8 cellular contexts compared by ENCODE assay signal in the genomic region with DNA sequence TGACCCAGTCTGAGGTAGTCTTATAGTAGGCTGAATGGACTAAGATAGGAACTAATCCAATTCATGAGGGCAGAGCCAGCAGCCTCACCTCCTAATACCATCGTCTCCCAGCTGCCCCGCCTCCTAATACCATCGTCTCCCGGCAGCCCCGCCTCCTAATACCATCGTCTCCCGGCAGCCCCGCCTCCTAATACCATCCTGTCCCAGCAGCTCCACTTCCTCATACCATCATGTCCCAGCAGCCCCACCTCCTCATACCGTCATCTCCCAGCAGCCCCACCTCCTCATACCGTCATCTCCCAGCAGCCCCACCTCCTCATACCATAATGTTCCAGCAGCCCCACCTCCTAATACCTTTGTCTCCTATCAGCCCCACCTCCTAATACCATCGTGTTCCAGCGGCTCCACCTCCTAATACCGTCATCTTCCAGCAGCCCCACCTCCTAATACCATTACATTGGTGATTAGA. TPM values are rescaled to one million over a fixed set of nuclear protein-coding genes. Genes with fewer than 3 reads are reported as not detected.
DNase-seq lines count a peak whose midpoint lies in the region; ATAC-seq, FAIRE-seq and TF ChIP-seq lines count a peak whose summit lies in the region.

No MANE protein-coding gene starts in this region.

- no peak overlapping the region for H3K18ac ChIP-seq in IMR-90 (ENCODE audit: low read depth, low read length)
- no peak overlapping the region for H3K18ac ChIP-seq in H1 (ENCODE audit: extremely low read depth, low read length)

- no peak overlapping the region for H2BK20ac ChIP-seq in IMR-90 (ENCODE audit: low read depth, low read length)
- no peak overlapping the region for H2BK20ac ChIP-seq in H1 (ENCODE audit: low read length)

- H3K36me3 ChIP-seq in IMR-90 (ENCODE audit: control insufficient read depth, insufficient read depth, low read length) = no peaks in the 10 kb centered on the region
- no peaks in the 10 kb centered on the region for H3K36me3 ChIP-seq in H1 (ENCODE audit: control insufficient read depth in 2 of 4, insufficient read depth in 4 of 4, low read length in 3 of 4)
- H3K36me3 ChIP-seq in suprapubic skin = no peaks in the 10 kb centered on the region

- H3K4me3 Mint-ChIP-seq in activated CD4-positive, alpha-beta T cell treated with anti-CD3 and anti-CD28 coated beads, Interleukin-2, amount 10 ng/mL, durations not matched to agents 7 days and 5 days = no peak overlapping the region
- H3K4me3 Mint-ChIP-seq in nephron = peak overlapping the region; percentile 65 to 79 (median 74)

- peaks cover 2% of the 10 kb centered on the region for H3K23me2 ChIP-seq in H1 (ENCODE audit: low read depth, low read length)

- H3K27ac Mint-ChIP-seq in activated CD4-positive, alpha-beta T cell treated with anti-CD3 and anti-CD28 coated beads, Interleukin-2, amount 10 ng/mL, durations not matched to agents 7 days and 5 days = no peak overlapping the region
- H3K27ac Mint-ChIP-seq in nephron = peak overlapping the region in 2 of 3 experiments; percentile 33 to 41

- peak; percentile 86 for FAIRE-seq in H1 (lab: Jason Lieb, UNC)

- H4K91ac ChIP-seq in IMR-90 (ENCODE audit: insufficient read depth, low read depth, low read length) = no peak overlapping the region
- no peak overlapping the region for H4K91ac ChIP-seq in H1 (replicated peaks; ENCODE audit: insufficient read length, low read length)

- H3K23ac ChIP-seq in IMR-90 (ENCODE audit: low read depth, low read length) (no peak overlapping the region), H1 (ENCODE audit: insufficient read length) (no peak overlapping the region)

- H3K4me1 ChIP-seq in IMR-90 (ENCODE audit: control insufficient read depth, insufficient read depth, low read length) (peaks cover 3% of the 10 kb centered on the region; the same call in 1 of the 2 replicates), H1 (replicated peaks in 1 of 4; ENCODE audit: control insufficient read depth in 3 of 4, insufficient read depth in 4 of 4, low read length in 3 of 4) (peaks cover 0 to 9% (median 5%) of the 10 kb centered on the region in 4 experiments; a peak in 4 of 7 replicates), suprapubic skin (peaks cover 41% of the 10 kb centered on the region)

- no peak overlapping the region for H2BK120ac ChIP-seq in IMR-90 (ENCODE audit: low read depth, low read length)
- H2BK120ac ChIP-seq in H1 (replicated peaks; ENCODE audit: low read depth, low read length) = no peak overlapping the region

- H2AFZ ChIP-seq in IMR-90 (replicated peaks; ENCODE audit: low read length, poor library complexity) (peak overlapping the region; percentile 70), H1 (ENCODE audit: low read length) (0 out of 2 replicates have a peak overlapping the region, but pooled peaks have one; percentile 6)

- H3K56ac ChIP-seq in IMR-90 (ENCODE audit: extremely low read depth, insufficient read depth, low read length) (no peak overlapping the region), H1 (replicated peaks; ENCODE audit: insufficient read length, low read depth, low read length) (no peak overlapping the region)

- ATAC-seq in GM18499 (IDR thresholded peaks at IDR 0.05; ENCODE audit: insufficient read depth, unreplicated experiment) (peak; percentile 27), IMR-90 (ENCODE audit: low read depth) (peak; percentile 39), HG03571 (IDR thresholded peaks at IDR 0.05; ENCODE audit: unreplicated experiment) (no peak)

- dilution Hi-C loops in IMR-90 (cut with HindIII; ENCODE audit: low sequenced_read_pairs, unreplicated experiment) = no loop called here

- peaks cover 25% of the 10 kb centered on the region for H4K20me1 ChIP-seq in IMR-90 (ENCODE audit: insufficient read depth, low read length)
- H4K20me1 ChIP-seq in H1 (replicated peaks in 1 of 2; ENCODE audit: control insufficient read depth in 1 of 2, insufficient read depth in 2 of 2, low read length in 2 of 2) = peaks cover 13 to 15% of the 10 kb centered on the region in 2 experiments

- H3K4me2 ChIP-seq in IMR-90 (ENCODE audit: low read depth, low read length) (peak overlapping the region; percentile 41; the same call in 1 of the 2 replicates), H1 (ENCODE audit: insufficient read depth in 1 of 2, low read depth in 2 of 2, low read length in 2 of 2) (peak overlapping the region in 1 of 2 experiments; percentile 26; a peak in 2 of 4 replicates)

- H3K9ac ChIP-seq in IMR-90 (ENCODE audit: low read depth, low read length) (no peak overlapping the region), H1 (replicated peaks in 1 of 4; ENCODE audit: extremely low read depth in 1 of 4, low read depth in 3 of 4, low read length in 3 of 4) (no peak overlapping the region)

- in situ Hi-C loops in IMR-90 (cut with MboI; ENCODE audit: low sequenced_read_pairs) = no loop called here

- H2AK5ac ChIP-seq in IMR-90 (ENCODE audit: low read depth, low read length) = no peak overlapping the region
- no peak overlapping the region for H2AK5ac ChIP-seq in H1 (ENCODE audit: low read depth, low read length)

- H3K79me1 ChIP-seq in IMR-90 (ENCODE audit: low read depth in 1 of 2, low read length in 2 of 2) = peaks cover 5 to 6% of the 10 kb centered on the region in 2 experiments; a peak in 2 of 4 replicates
- no peaks in the 10 kb centered on the region for H3K79me1 ChIP-seq in H1 (ENCODE audit: low read depth, low read length)

- H3K14ac ChIP-seq in IMR-90 (replicated peaks; ENCODE audit: low read depth, low read length) (no peak overlapping the region), H1 (ENCODE audit: insufficient read length) (no peak overlapping the region)

- H3K9me1 ChIP-seq in IMR-90 (ENCODE audit: insufficient read depth, low read length) = peaks cover 6% of the 10 kb centered on the region

- no peaks in the 10 kb centered on the region for H3K9me3 ChIP-seq in IMR-90 (ENCODE audit: control insufficient read depth, insufficient read depth, low read length)
- H3K9me3 ChIP-seq in H1 (ENCODE audit: insufficient read depth in 2 of 2, low read depth in 1 of 2, low read length in 1 of 2) = no peaks in the 10 kb centered on the region
- no peaks in the 10 kb centered on the region for H3K9me3 ChIP-seq in suprapubic skin

- no peaks in the 10 kb centered on the region for H3K9me3 Mint-ChIP-seq in activated CD4-positive, alpha-beta T cell treated with anti-CD3 and anti-CD28 coated beads, Interleukin-2, amount 10 ng/mL, durations not matched to agents 7 days and 5 days
- no peaks in the 10 kb centered on the region for H3K9me3 Mint-ChIP-seq in nephron

- H3K27ac ChIP-seq in IMR-90 (ENCODE audit: insufficient read depth, low read length) (no peak overlapping the region), H1 (ENCODE audit: low read depth, low read length) (no peak overlapping the region), suprapubic skin (peak overlapping the region; percentile 53)

- DNase-seq in IMR-90 (peak; percentile 61), H1 (ENCODE audit: low read depth in 1 of 2, low spot score in 2 of 2) (peak; percentile 69 to 73), suprapubic skin (ENCODE audit: low spot score in 2 of 2) (peak; percentile 78 to 82), NCI-H1092 (lab: John Stamatoyannopoulos, UW) (no peak)
- DNase-seq in activated CD4-positive, alpha-beta T cell treated with anti-CD3 and anti-CD28 coated beads, Interleukin-2, amount 10 ng/mL, durations not matched to agents 7 days and 5 days = peak; percentile 19

- WGBS in IMR-90 (ENCODE audit: extremely low coverage in 2 of 2, insufficient read length in 1 of 2), 2 experiments = 49% methylated on average over 10 of the region's 13 CpGs; no CpG with 5 or more reads in 1 of the 2 experiments
- 5% methylated on average over 13 of the region's 13 CpGs; no CpG with 5 or more reads in 1 of the 2 experiments for WGBS in H1 (ENCODE audit: extremely low coverage in 1 of 2, insufficient coverage in 1 of 2, insufficient read length in 1 of 2, insufficient replicate concordance in 2 of 2, low coverage in 1 of 2, low lambda C conversion rate in 2 of 2, missing lambda C conversion rate in 1 of 2), 2 experiments
- WGBS in suprapubic skin = 37% methylated on average over 13 of the region's 13 CpGs

- no peak overlapping the region for H2BK15ac ChIP-seq in IMR-90 (ENCODE audit: low read depth, low read length)
- no peak overlapping the region for H2BK15ac ChIP-seq in H1 (ENCODE audit: low read length)

- TF ChIP-seq CTCF in IMR-90 (conservative IDR thresholded peaks at IDR 0.05; ENCODE audit: low read depth, low read length) (no peak), H1 (IDR thresholded peaks at IDR 0.05; ENCODE audit: control extremely low read depth in 1 of 3, insufficient read depth in 1 of 3, low read depth in 1 of 3, low read length in 3 of 3) (no peak), nephron (IDR thresholded peaks at IDR 0.05; ENCODE audit: unreplicated experiment in 3 of 3) (no peak), suprapubic skin (IDR thresholded peaks at IDR 0.05) (no peak)

- H4K8ac ChIP-seq in IMR-90 (ENCODE audit: low read depth in 2 of 2, low read length in 2 of 2) (peak overlapping the region in 1 of 2 experiments; percentile 45; a peak in 2 of 4 replicates), H1 (ENCODE audit: extremely low read depth, insufficient read depth, low read length) (no peak overlapping the region)

- H2AK9ac ChIP-seq in IMR-90 (replicated peaks; ENCODE audit: low read depth, low read length, poor library complexity) = no peak overlapping the region

- H3K79me2 ChIP-seq in H1 (ENCODE audit: control insufficient read depth in 1 of 2, insufficient read depth in 2 of 2, low read length in 2 of 2) = peaks cover 24 to 35% of the 10 kb centered on the region in 2 experiments

- H2BK5ac ChIP-seq in IMR-90 (ENCODE audit: low read depth, low read length, poor library complexity, severe bottlenecking) (no peak overlapping the region), H1 (ENCODE audit: low read depth, low read length) (no peak overlapping the region)

- peaks cover 12% of the 10 kb centered on the region for H3K36me3 Mint-ChIP-seq in activated CD4-positive, alpha-beta T cell treated with anti-CD3 and anti-CD28 coated beads, Interleukin-2, amount 10 ng/mL, durations not matched to agents 7 days and 5 days (ENCODE audit: low read depth)
- H3K36me3 Mint-ChIP-seq in nephron (ENCODE audit: low read depth) = no peaks in the 10 kb centered on the region

- H3K4me1 Mint-ChIP-seq in activated CD4-positive, alpha-beta T cell treated with anti-CD3 and anti-CD28 coated beads, Interleukin-2, amount 10 ng/mL, durations not matched to agents 7 days and 5 days = peaks cover 22% of the 10 kb centered on the region
- peaks cover 25% of the 10 kb centered on the region for H3K4me1 Mint-ChIP-seq in nephron

- no TSS peak for BruUV-seq in IMR-90 (replicated peaks; lab: Mats Ljungman, UMichigan)

- no peak overlapping the region for H2BK12ac ChIP-seq in H1 (ENCODE audit: low read depth, low read length)

- TF ChIP-seq POLR2A in IMR-90 (IDR thresholded peaks at IDR 0.05; ENCODE audit: low read depth, low read length) (no peak), H1 (IDR thresholded peaks at IDR 0.05; ENCODE audit: control extremely low read depth in 1 of 2, low read depth in 2 of 2, low read length in 2 of 2) (no peak; a peak in 1 of 3 replicates), suprapubic skin (IDR thresholded peaks at IDR 0.05) (no peak)

- H3K4ac ChIP-seq in IMR-90 (ENCODE audit: low read depth, low read length) (no peak overlapping the region; the same call in 1 of the 2 replicates), H1 (replicated peaks; ENCODE audit: insufficient read length, low read depth, low read length) (no peak overlapping the region)

- no peak for TF ChIP-seq RAD21 in IMR-90 (IDR thresholded peaks at IDR 0.05; ENCODE audit: low read length)
- TF ChIP-seq RAD21 in H1 (IDR thresholded peaks at IDR 0.05 in 1 of 2, conservative IDR thresholded peaks at IDR 0.05 in 1 of 2; ENCODE audit: low read depth in 2 of 2, low read length in 2 of 2) = no peak

- TF ChIP-seq EP300 in H1 (IDR thresholded peaks at IDR 0.05; ENCODE audit: borderline replicate concordance in 1 of 2, low read depth in 2 of 2, low read length in 2 of 2) (no peak), suprapubic skin (IDR thresholded peaks at IDR 0.05) (no peak)

- intact Hi-C loops in IMR-90 (cut with micrococcal nuclease) = no loop called here

- POLR2A ChIA-PET in IMR-90 (lab: Charles Lee; ENCODE audit: unreplicated experiment) = no interaction called here
- POLR2A ChIA-PET in activated CD4-positive, alpha-beta T cell treated with anti-CD3 and anti-CD28 coated beads, Interleukin-2, amount 10 ng/mL, durations not matched to agents 7 days and 5 days (lab: Charles Lee) = no interaction called here
- POLR2A ChIA-PET in H1 (lab: Charles Lee; ENCODE audit: partially characterized antibody) = interaction anchor here (1.4 kb wide), 1 partner anchor 35 kb away, joined by 5 read pairs; the partner anchor contains the start of gene EFNB2

- H3K4me3 ChIP-seq in IMR-90 (ENCODE audit: insufficient read depth, low read depth, low read length) (no peak overlapping the region), H1 (ENCODE audit: extremely low read depth in 1 of 4, insufficient read depth in 2 of 4, low read depth in 3 of 4, low read length in 4 of 4) (peak overlapping the region in 1 of 4 experiments; percentile 44; a peak in 1 of 8 replicates), suprapubic skin (no peak overlapping the region)

- H4K5ac ChIP-seq in IMR-90 (ENCODE audit: low read depth, low read length) (no peak overlapping the region), H1 (ENCODE audit: insufficient read length, low read depth, low read length) (no peak overlapping the region)

- CTCF ChIA-PET in IMR-90 (lab: Yijun Ruan, JAX) (interaction anchor here (0.7 kb wide), 1 partner anchor 9 kb away, joined by 3 read pairs; no protein-coding TSS in a partner anchor), H1 (lab: Charles Lee; ENCODE audit: partially characterized antibody) (interaction anchor here (1.2 kb wide), 1 partner anchor 15 kb away, joined by 3 read pairs; no protein-coding TSS in a partner anchor)
- CTCF ChIA-PET in activated CD4-positive, alpha-beta T cell treated with anti-CD3 and anti-CD28 coated beads, Interleukin-2, amount 10 ng/mL, durations not matched to agents 7 days and 5 days (lab: Charles Lee) = interaction anchor here (6.6 kb wide), 1 partner anchor 34 kb away, joined by 30 read pairs; the partner anchor contains the start of gene EFNB2

- H3K27me3 ChIP-seq in IMR-90 (ENCODE audit: control insufficient read depth, insufficient read depth, low read length) (no peaks in the 10 kb centered on the region), H1 (replicated peaks in 1 of 4; ENCODE audit: control insufficient read depth in 3 of 4, extremely low read depth in 1 of 4, insufficient read depth in 3 of 4, low read length in 3 of 4) (no peaks in the 10 kb centered on the region), suprapubic skin (no peaks in the 10 kb centered on the region)

- H3K27me3 Mint-ChIP-seq in activated CD4-positive, alpha-beta T cell treated with anti-CD3 and anti-CD28 coated beads, Interleukin-2, amount 10 ng/mL, durations not matched to agents 7 days and 5 days = no peaks in the 10 kb centered on the region
- H3K27me3 Mint-ChIP-seq in nephron (ENCODE audit: low read depth) = no peaks in the 10 kb centered on the region

RNA-seq across cellular contexts. Expression of gene ARGLU1, which starts 2.5 kb away (rescaled TPM):
- total RNA-seq in IMR-90 (2012; rRNA removed) (11.1 and 28.1 TPM in 2 replicates), suprapubic skin (100 to 1,000 TPM in 1 of 4 donors, 10 to 100 TPM in 3; 48.4 to 161 (median 67.5) TPM)
- polyA plus RNA-seq in IMR-90 (2012; rRNA removed) (50.0 and 51.4 TPM in 2 replicates), H1 (2011; rRNA removed) (45.8 and 47.8 TPM in 2 replicates)
- 10.8 and 11.3 TPM in 2 replicates for polyA plus RNA-seq in IMR-90 (2012; cell fraction: cytosol; rRNA removed)
- polyA plus RNA-seq in IMR-90 (2012; cell fraction: nucleus; rRNA removed; ENCODE audit: low replicate concordance) = 142 and 399 TPM in 2 replicates
- total RNA-seq in activated CD4-positive, alpha-beta T cell treated with anti-CD3 and anti-CD28 coated beads, Interleukin-2, amount 10 ng/mL, durations not matched to agents 7 days and 5 days = 100 to 1,000 TPM; 119 to 132 TPM
- total RNA-seq in H1 (2021; fragmentation: NEBNext Ultra II Directional; extraction: Animal tissue kit (Norgen Biotek cat#: 25700)) = 81.2 and 84.9 TPM in 2 replicates
- 113 TPM for polyA plus RNA-seq in H1 (2011; cell fraction: cytosol; rRNA removed)
- polyA plus RNA-seq in H1 (2011; cell fraction: nucleus; rRNA removed) = 118 TPM
- polyA plus RNA-seq in H1 (2012, experiment 1 of 2) = 116 to 200 TPM (median 127 TPM) in 4 replicates
- polyA plus RNA-seq in H1 (2012, experiment 2 of 2) = 13.9 TPM
- polyA plus RNA-seq in H1 (2013, experiment 1 of 2) = 157 TPM
- polyA plus RNA-seq in H1 (2013, experiment 2 of 2) = 139 TPM
- polyA minus RNA-seq in H1 (2011; rRNA and poly(A)+ RNA removed) = 13.4 and 21.1 TPM in 2 replicates
- 31.6 TPM for polyA minus RNA-seq in H1 (2011; cell fraction: cytosol; rRNA and poly(A)+ RNA removed)
- 56.3 TPM for polyA minus RNA-seq in H1 (2011; cell fraction: nucleus; rRNA and poly(A)+ RNA removed)

RNA-seq across cellular contexts. Expression of gene EFNB2, which starts 34.9 kb away (rescaled TPM):
- total RNA-seq in IMR-90 (2012; rRNA removed) (5.4 and 6.9 TPM in 2 replicates), suprapubic skin (10 to 100 TPM; 17.1 to 45.4 (median 28.3) TPM)
- polyA plus RNA-seq in IMR-90 (2012; rRNA removed) (5.9 and 6.0 TPM in 2 replicates), H1 (2011; rRNA removed) (7.5 and 8.2 TPM in 2 replicates)
- 3.7 and 4.0 TPM in 2 replicates for polyA plus RNA-seq in IMR-90 (2012; cell fraction: cytosol; rRNA removed)
- 4.0 and 5.2 TPM in 2 replicates for polyA plus RNA-seq in IMR-90 (2012; cell fraction: nucleus; rRNA removed; ENCODE audit: low replicate concordance)
- under 1 TPM; 0.04 to 0.10 TPM for total RNA-seq in activated CD4-positive, alpha-beta T cell treated with anti-CD3 and anti-CD28 coated beads, Interleukin-2, amount 10 ng/mL, durations not matched to agents 7 days and 5 days
- 10.3 and 12.0 TPM in 2 replicates for total RNA-seq in H1 (2021; fragmentation: NEBNext Ultra II Directional; extraction: Animal tissue kit (Norgen Biotek cat#: 25700))
- 6.7 TPM for polyA plus RNA-seq in H1 (2011; cell fraction: cytosol; rRNA removed)
- polyA plus RNA-seq in H1 (2011; cell fraction: nucleus; rRNA removed) = 11.5 TPM
- 9.7 to 11.3 TPM (median 10.9 TPM) in 4 replicates for polyA plus RNA-seq in H1 (2012, experiment 1 of 2)
- 2.6 TPM for polyA plus RNA-seq in H1 (2012, experiment 2 of 2)
- polyA plus RNA-seq in H1 (2013, experiment 1 of 2) = 11.1 TPM
- polyA plus RNA-seq in H1 (2013, experiment 2 of 2) = 13.3 TPM
- polyA minus RNA-seq in H1 (2011; rRNA and poly(A)+ RNA removed) = 13.7 and 16.9 TPM in 2 replicates
- 10.5 TPM for polyA minus RNA-seq in H1 (2011; cell fraction: cytosol; rRNA and poly(A)+ RNA removed)
- 14.8 TPM for polyA minus RNA-seq in H1 (2011; cell fraction: nucleus; rRNA and poly(A)+ RNA removed)
